In genomic region chr2:119680457-119681195, GRCh38 we compare ENCODE assay signal across 13 cellular contexts. TPM values are rescaled to one million over a fixed set of nuclear protein-coding genes. Genes with fewer than 3 reads are reported as not detected.
A peak's percentile ranks its signal among the peaks of the same experiment; 100 is the strongest.
DNase-seq lines count a peak whose midpoint lies in the region; ATAC-seq and TF ChIP-seq lines count a peak whose summit lies in the region.
"Had no signal": no experiment of that assay in that cellular context is flagged by ENCODE, and none has a peak within 500 bp of the region (broad histone marks: within the 10 kb centered on the region; RNA-seq: fewer than 3 reads in every experiment).

No MANE protein-coding gene starts in this region.

- no peaks in the 10 kb centered on the region; the same call in 1 of the 2 replicates for H3K36me3 ChIP-seq in Caco-2 (ENCODE audit: control insufficient read depth, insufficient read depth, low read length)

- H3K9me3 ChIP-seq in Caco-2, result no peaks in the 10 kb centered on the region
- H3K9me3 ChIP-seq: mucosa of descending colon had no signal

- no peaks in the 10 kb centered on the region for H3K27me3 Mint-ChIP-seq in Caco-2 (ENCODE audit: insufficient read depth, unreplicated experiment)
- H3K27me3 Mint-ChIP-seq in HFFc6 (ENCODE audit: insufficient read depth), result peaks cover 5% of the 10 kb centered on the region
- peaks cover 3% of the 10 kb centered on the region for H3K27me3 Mint-ChIP-seq in activated T-helper 2 cell treated with anti-CD3 and anti-CD28 coated beads, Interferon-gamma antibody, Interleukin-2, Interleukin-4, amounts not matched to agents 10 μg/mL and 5 μg/mL and 100 μg/mL, durations not matched to agents 14 hours and 24 hours and 36 hours (ENCODE audit: low read depth)
- H3K27me3 Mint-ChIP-seq in nephron (ENCODE audit: low read depth), result no peaks in the 10 kb centered on the region

- DNase-seq in Caco-2 (no peak), HFFc6 (no peak), Right ventricle myocardium superior (no peak)
- no peak for DNase-seq in activated T-helper 2 cell treated with anti-CD3 and anti-CD28 coated beads, Interferon-gamma antibody, Interleukin-2, Interleukin-4, amounts not matched to agents 10 μg/mL and 5 μg/mL and 100 μg/mL, durations not matched to agents 14 hours and 24 hours and 36 hours (ENCODE audit: low spot score)
- no peak for DNase-seq in activated CD4-positive, CD25-positive, alpha-beta regulatory T cell (lab: John Stamatoyannopoulos, UW)
- DNase-seq: activated effector memory CD4-positive, alpha-beta T cell treated with anti-CD3 and anti-CD28 coated beads, Interleukin-2, amount 50 U/mL, for 16 hours; DMS153; mucosa of descending colon; NCI-H2171; right cardiac atrium had no signal

- ATAC-seq in Right ventricle myocardium superior (ENCODE audit: poor library complexity) (no peak), GM19397 (IDR thresholded peaks at IDR 0.05; ENCODE audit: unreplicated experiment) (no peak)
- ATAC-seq: mucosa of descending colon, Panc1, right cardiac atrium had no signal

- CTCF ChIA-PET in Caco-2 (lab: Charles Lee), result no interaction called here

- POLR2A ChIA-PET in Caco-2 (lab: Charles Lee), result no interaction called here

- 0 out of 2 replicates have a peak, but pooled peaks cover 10% of the 10 kb centered on the region for H3K4me1 ChIP-seq in Caco-2

- no peaks in the 10 kb centered on the region for H3K4me1 Mint-ChIP-seq in Caco-2 (ENCODE audit: low read depth, unreplicated experiment)
- peaks cover 27% of the 10 kb centered on the region for H3K4me1 Mint-ChIP-seq in HFFc6 (ENCODE audit: low read depth)
- H3K4me1 Mint-ChIP-seq in activated T-helper 2 cell treated with anti-CD3 and anti-CD28 coated beads, Interferon-gamma antibody, Interleukin-2, Interleukin-4, amounts not matched to agents 10 μg/mL and 5 μg/mL and 100 μg/mL, durations not matched to agents 14 hours and 24 hours and 36 hours (ENCODE audit: low read depth), result peaks cover 19% of the 10 kb centered on the region
- peaks cover 32% of the 10 kb centered on the region for H3K4me1 Mint-ChIP-seq in nephron

- TF ChIP-seq CTCF in Caco-2 (IDR thresholded peaks at IDR 0.05; ENCODE audit: insufficient read depth in 1 of 2, low read depth in 1 of 2, low read length in 1 of 2, severe bottlenecking in 1 of 2, unreplicated experiment in 1 of 2), result no peak
- TF ChIP-seq CTCF in HFFc6 (IDR thresholded peaks at IDR 0.05), result no peak
- TF ChIP-seq CTCF in nephron (IDR thresholded peaks at IDR 0.05; ENCODE audit: unreplicated experiment in 3 of 3), result no peak

- BruUV-seq in Caco-2 (replicated peaks; lab: Mats Ljungman, UMichigan), result no TSS peak

- no peak overlapping the region; the same call in 1 of the 2 replicates for H3K4me3 ChIP-seq in Caco-2 (ENCODE audit: low read depth, low read length)
- H3K4me3 ChIP-seq: mucosa of descending colon had no signal

- intact Hi-C loops in Caco-2 (cut with micrococcal nuclease; ENCODE audit: unreplicated experiment) (no loop called here), Right ventricle myocardium superior (cut with DNase I) (no loop called here)
- intact Hi-C loops in activated T-helper 2 cell treated with anti-CD3 and anti-CD28 coated beads, Interferon-gamma antibody, Interleukin-2, Interleukin-4, amounts not matched to agents 10 μg/mL and 5 μg/mL and 100 μg/mL, durations not matched to agents 14 hours and 24 hours and 36 hours (cut with micrococcal nuclease), result no loop called here

- H3K27me3 ChIP-seq in Caco-2 (replicated peaks; ENCODE audit: control insufficient read depth, insufficient read depth, low read length), result no peaks in the 10 kb centered on the region

- H3K4me3 Mint-ChIP-seq in Caco-2 (ENCODE audit: unreplicated experiment) (peak overlapping the region; percentile 92), HFFc6 (peak overlapping the region; percentile 54), nephron (peak overlapping the region; percentile 82 to 90 (median 86))
- peak overlapping the region; percentile 19 for H3K4me3 Mint-ChIP-seq in activated T-helper 2 cell treated with anti-CD3 and anti-CD28 coated beads, Interferon-gamma antibody, Interleukin-2, Interleukin-4, amounts not matched to agents 10 μg/mL and 5 μg/mL and 100 μg/mL, durations not matched to agents 14 hours and 24 hours and 36 hours (ENCODE audit: low read depth)

- peaks cover 22% of the 10 kb centered on the region for H3K36me3 Mint-ChIP-seq in Caco-2 (ENCODE audit: insufficient read depth, unreplicated experiment)
- H3K36me3 Mint-ChIP-seq in HFFc6 (ENCODE audit: low read depth), result peaks cover 17% of the 10 kb centered on the region
- peaks cover 4% of the 10 kb centered on the region for H3K36me3 Mint-ChIP-seq in activated T-helper 2 cell treated with anti-CD3 and anti-CD28 coated beads, Interferon-gamma antibody, Interleukin-2, Interleukin-4, amounts not matched to agents 10 μg/mL and 5 μg/mL and 100 μg/mL, durations not matched to agents 14 hours and 24 hours and 36 hours (ENCODE audit: low read depth)
- H3K36me3 Mint-ChIP-seq in nephron (ENCODE audit: low read depth), result peaks cover 12% of the 10 kb centered on the region

- no peaks in the 10 kb centered on the region for H3K9me3 Mint-ChIP-seq in Caco-2 (ENCODE audit: unreplicated experiment)
- H3K9me3 Mint-ChIP-seq in HFFc6, result no peaks in the 10 kb centered on the region
- H3K9me3 Mint-ChIP-seq in activated T-helper 2 cell treated with anti-CD3 and anti-CD28 coated beads, Interferon-gamma antibody, Interleukin-2, Interleukin-4, amounts not matched to agents 10 μg/mL and 5 μg/mL and 100 μg/mL, durations not matched to agents 14 hours and 24 hours and 36 hours, result no peaks in the 10 kb centered on the region
- no peaks in the 10 kb centered on the region for H3K9me3 Mint-ChIP-seq in nephron

- no peak overlapping the region for H3K27ac Mint-ChIP-seq in Caco-2 (ENCODE audit: unreplicated experiment)
- no peak overlapping the region for H3K27ac Mint-ChIP-seq in HFFc6
- no peak overlapping the region for H3K27ac Mint-ChIP-seq in activated T-helper 2 cell treated with anti-CD3 and anti-CD28 coated beads, Interferon-gamma antibody, Interleukin-2, Interleukin-4, amounts not matched to agents 10 μg/mL and 5 μg/mL and 100 μg/mL, durations not matched to agents 14 hours and 24 hours and 36 hours
- no peak overlapping the region for H3K27ac Mint-ChIP-seq in nephron

RNA-seq across cellular contexts. Expression of gene TMEM177, which starts 1.6 kb away (rescaled TPM):
- 35.7 and 36.7 TPM in 2 replicates for total RNA-seq in Caco-2 (2022)
- 1 to 10 TPM; 5.9 to 8.7 (median 6.8) TPM for total RNA-seq in HFFc6 (2021; fragmentation: NEBNext Ultra II Directional; extraction: Animal tissue kit (Norgen Biotek cat#: 25700))
- total RNA-seq in activated T-helper 2 cell treated with anti-CD3 and anti-CD28 coated beads, Interferon-gamma antibody, Interleukin-2, Interleukin-4, amounts not matched to agents 10 μg/mL and 5 μg/mL and 100 μg/mL, durations not matched to agents 14 hours and 24 hours and 36 hours, result 16.9 and 17.0 TPM in 2 replicates
- total RNA-seq in Right ventricle myocardium superior, result 10.5 TPM

Comparison
In these comparisons a context has a peak if more than half of its experiments do, and no peak if none do; other contexts are left out.
1. H3K4me3 Mint-ChIP-seq: peak in every context shown above with its lines; median percentile 92 in Caco-2; 86 in nephron; 54 in HFFc6; 19 in activated T-helper 2 cell treated with anti-CD3 and anti-CD28 coated beads, Interferon-gamma antibody, Interleukin-2, Interleukin-4, amounts not matched to agents 10 μg/mL and 5 μg/mL and 100 μg/mL, durations not matched to agents 14 hours and 24 hours and 36 hours.